In the genomic region with DNA sequence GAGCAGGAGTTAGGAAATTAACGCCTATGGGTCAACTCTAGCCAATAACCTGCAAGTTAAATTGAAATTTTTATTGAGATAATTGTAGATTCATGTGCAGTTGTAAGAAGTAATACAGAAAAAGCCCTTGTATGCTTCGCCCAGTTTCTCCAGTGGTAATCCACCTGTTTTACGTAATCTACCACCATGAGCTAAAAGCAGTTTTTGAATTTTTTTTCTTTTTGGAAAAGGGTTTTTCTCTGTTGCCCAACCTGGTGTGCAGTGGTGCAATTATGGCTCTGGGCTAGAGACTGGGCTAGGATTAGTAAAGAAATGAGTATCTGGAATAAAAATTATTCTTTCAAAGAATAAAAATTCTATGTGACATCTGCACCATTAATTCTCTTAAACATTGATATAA, we compare ENCODE assay signal across 2 cellular contexts.
TF ChIP-seq lines count a peak whose summit lies in the region.

No MANE protein-coding gene starts in this region.

TF ChIP-seq in HEK293, 187 proteins besides CTCF, POLR2A, EP300 and RAD21:
- TF ChIP-seq ZFP69B (tag by site-specific recombination; IDR thresholded peaks at IDR 0.05), result no peak
- no peak for TF ChIP-seq REPIN1 (tag by site-specific recombination; IDR thresholded peaks at IDR 0.05; ENCODE audit: low read depth)
- TF ChIP-seq, protein P1, sequence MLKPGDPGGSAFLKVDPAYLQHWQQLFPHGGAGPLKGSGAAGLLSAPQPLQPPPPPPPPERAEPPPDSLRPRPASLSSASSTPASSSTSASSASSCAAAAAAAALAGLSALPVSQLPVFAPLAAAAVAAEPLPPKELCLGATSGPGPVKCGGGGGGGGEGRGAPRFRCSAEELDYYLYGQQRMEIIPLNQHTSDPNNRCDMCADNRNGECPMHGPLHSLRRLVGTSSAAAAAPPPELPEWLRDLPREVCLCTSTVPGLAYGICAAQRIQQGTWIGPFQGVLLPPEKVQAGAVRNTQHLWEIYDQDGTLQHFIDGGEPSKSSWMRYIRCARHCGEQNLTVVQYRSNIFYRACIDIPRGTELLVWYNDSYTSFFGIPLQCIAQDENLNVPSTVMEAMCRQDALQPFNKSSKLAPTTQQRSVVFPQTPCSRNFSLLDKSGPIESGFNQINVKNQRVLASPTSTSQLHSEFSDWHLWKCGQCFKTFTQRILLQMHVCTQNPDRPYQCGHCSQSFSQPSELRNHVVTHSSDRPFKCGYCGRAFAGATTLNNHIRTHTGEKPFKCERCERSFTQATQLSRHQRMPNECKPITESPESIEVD (tag by site-specific recombination; IDR thresholded peaks at IDR 0.05), result peak; percentile 50; the same call in 1 of the 2 replicates

TF ChIP-seq in endothelial cell of umbilical vein, 7 proteins besides CTCF, POLR2A, EP300 and RAD21:
- TF ChIP-seq POLR2AphosphoS5 (IDR thresholded peaks at IDR 0.05; ENCODE audit: insufficient read depth, low read depth, low read length) (no peak), EZH2 (IDR thresholded peaks at IDR 0.05; ENCODE audit: borderline replicate concordance, low read depth, low read length, severe bottlenecking) (no peak), FOS (IDR thresholded peaks at IDR 0.05; ENCODE audit: borderline replicate concordance, insufficient read depth, low read length) (no peak), MYC (IDR thresholded peaks at IDR 0.05; ENCODE audit: low read depth, low read length) (no peak)
